In genomic region chr11:36048496-36049247, GRCh38 we compare ENCODE assay signal across 1 cellular context.
TF ChIP-seq lines count a peak whose summit lies in the region.

No MANE protein-coding gene starts in this region.

TF ChIP-seq in IMR-90, 13 proteins besides CTCF, POLR2A, EP300 and RAD21:
- TF ChIP-seq FOS (IDR thresholded peaks at IDR 0.05; ENCODE audit: low read depth, low read length) = no peak
- TF ChIP-seq CEBPB (IDR thresholded peaks at IDR 0.05; ENCODE audit: low read depth, low read length) = no peak
- no peak for TF ChIP-seq RCOR1 (IDR thresholded peaks at IDR 0.05; ENCODE audit: insufficient replicate concordance, low read length)
- TF ChIP-seq NFE2L2 (IDR thresholded peaks at IDR 0.05; ENCODE audit: low read depth, low read length) = no peak
- TF ChIP-seq CHD1 (IDR thresholded peaks at IDR 0.05; ENCODE audit: low read depth, low read length) = no peak
- no peak for TF ChIP-seq RFX5 (IDR thresholded peaks at IDR 0.05; ENCODE audit: low read depth, low read length)
- TF ChIP-seq SMC3 (IDR thresholded peaks at IDR 0.05; ENCODE audit: low read depth, low read length) = no peak
- TF ChIP-seq MAZ (IDR thresholded peaks at IDR 0.05; ENCODE audit: borderline replicate concordance, low read depth, low read length) = no peak
- no peak for TF ChIP-seq BHLHE40 (IDR thresholded peaks at IDR 0.05; ENCODE audit: low read depth, low read length)
- TF ChIP-seq ELK1 (IDR thresholded peaks at IDR 0.05; ENCODE audit: borderline replicate concordance, low read depth, low read length) = no peak
- TF ChIP-seq MAFK (IDR thresholded peaks at IDR 0.05; ENCODE audit: low read depth, low read length) = no peak
- TF ChIP-seq MXI1 (IDR thresholded peaks at IDR 0.05; ENCODE audit: borderline replicate concordance, low read depth, low read length) = no peak
